16 cellular contexts compared by ENCODE assay signal in genomic region chr2:7053650-7054262, GRCh38.
DNase-seq lines count a peak whose midpoint lies in the region; ATAC-seq, FAIRE-seq and TF ChIP-seq lines count a peak whose summit lies in the region.
"Had no signal": no experiment of that assay in that cellular context is flagged by ENCODE, and none has a peak within 500 bp of the region (broad histone marks: within the 10 kb centered on the region; RNA-seq: fewer than 3 reads in every experiment).

No MANE protein-coding gene starts in this region.

- peaks cover 9% of the 10 kb centered on the region for H3K36me3 Mint-ChIP-seq in T-cell
- H3K36me3 Mint-ChIP-seq in type B pancreatic cell = peaks cover 6% of the 10 kb centered on the region

- H3K9me3 Mint-ChIP-seq in T-cell (no peaks in the 10 kb centered on the region), type B pancreatic cell (no peaks in the 10 kb centered on the region)
- H3K9me3 Mint-ChIP-seq: CD8-positive, alpha-beta memory T cell had no signal

- no peak overlapping the region for H3K4me3 Mint-ChIP-seq in T-cell
- H3K4me3 Mint-ChIP-seq in type B pancreatic cell = no peak overlapping the region
- H3K4me3 Mint-ChIP-seq: activated CD8-positive, alpha-beta memory T cell treated with anti-CD3 and anti-CD28 coated beads, Interleukin-2, amount 10 ng/mL, durations not matched to agents 7 days and 5 days; CD8-positive, alpha-beta memory T cell; HFFc6 had no signal

- H3K9me3 ChIP-seq in mucosa of descending colon = no peaks in the 10 kb centered on the region
- H3K9me3 ChIP-seq: gastrocnemius medialis had no signal

- TF ChIP-seq POLR2A in GM12891 (IDR thresholded peaks at IDR 0.05; ENCODE audit: low read depth, low read length) = no peak

- peak; percentile 71 for ATAC-seq in mucosa of descending colon
- no peak for ATAC-seq in T-cell (replicated peaks in 1 of 4)
- ATAC-seq: activated CD8-positive, alpha-beta memory T cell treated with anti-CD3 and anti-CD28 coated beads, Interleukin-2, amount 10 ng/mL, durations not matched to agents 7 days and 5 days; gastrocnemius medialis; K562; stimulated activated naive CD8-positive, alpha-beta T cell treated with anti-CD3 and anti-CD28 coated beads, Interleukin-15, Interleukin-2, amounts not matched to agents 100 U/mL and 50 U/mL, for 24 hours had no signal

- no peaks in the 10 kb centered on the region for H3K36me3 ChIP-seq in mucosa of descending colon (ENCODE audit: low read depth)
- H3K36me3 ChIP-seq: gastrocnemius medialis had no signal

- H3K4me1 ChIP-seq in mucosa of descending colon (ENCODE audit: low read depth) = no peaks in the 10 kb centered on the region
- H3K4me1 ChIP-seq: gastrocnemius medialis had no signal

- H3K4me1 Mint-ChIP-seq in T-cell (peaks cover 8 to 10% (median 10%) of the 10 kb centered on the region in 3 donors), type B pancreatic cell (ENCODE audit: unreplicated experiment) (no peaks in the 10 kb centered on the region)
- H3K4me1 Mint-ChIP-seq: CD8-positive, alpha-beta memory T cell had no signal

- CTCF ChIA-PET in T-cell (lab: Charles Lee) = interaction anchor here in 1 of 2 donors (2.1 kb wide), 1 partner anchor 10 kb away, joined by 9 read pairs; no protein-coding TSS in a partner anchor

- TF ChIP-seq CTCF in mucosa of descending colon (IDR thresholded peaks at IDR 0.05) (no peak), type B pancreatic cell (conservative IDR thresholded peaks at IDR 0.05) (no peak)

- peak; percentile 18 for DNase-seq in ELF-1 (ENCODE audit: low read depth, low spot score)
- peak; percentile 72 to 89 for DNase-seq in NCI-H187 (lab: John Stamatoyannopoulos, UW)
- DNase-seq in SHP77 (lab: John Stamatoyannopoulos, UW) = peak; percentile 87 to 93
- DNase-seq in mucosa of descending colon = peak in 1 of 3 donors; percentile 70
- DNase-seq in GM19239 (ENCODE audit: insufficient read length, low spot score) = no peak
- no peak for DNase-seq in GM12891 (ENCODE audit: insufficient read length, low spot score)
- DNase-seq in T-cell = no peak
- DNase-seq in type B pancreatic cell (ENCODE audit: extremely low spot score, unreplicated experiment) = no peak
- DNase-seq: activated CD8-positive, alpha-beta memory T cell treated with anti-CD3 and anti-CD28 coated beads, Interleukin-2, amount 10 ng/mL, durations not matched to agents 7 days and 5 days; CD8-positive, alpha-beta memory T cell; gastrocnemius medialis; HFFc6; stimulated activated CD4-positive, alpha-beta T cell treated with anti-CD3 and anti-CD28 coated beads, Interleukin-2, amount 100 ng/mL, for 48 hours; stimulated activated naive CD8-positive, alpha-beta T cell treated with anti-CD3 and anti-CD28 coated beads, Interleukin-15, Interleukin-2, amounts not matched to agents 100 U/mL and 50 U/mL, for 24 hours; T1000 had no signal

- intact Hi-C loops in mucosa of descending colon (cut with DNase I, micrococcal nuclease) = no loop called here

- no peak overlapping the region for H3K4me3 ChIP-seq in mucosa of descending colon
- H3K4me3 ChIP-seq: gastrocnemius medialis, K562 had no signal

- H3K27ac Mint-ChIP-seq in T-cell (no peak overlapping the region), type B pancreatic cell (no peak overlapping the region)
- H3K27ac Mint-ChIP-seq: activated CD8-positive, alpha-beta memory T cell treated with anti-CD3 and anti-CD28 coated beads, Interleukin-2, amount 10 ng/mL, durations not matched to agents 7 days and 5 days; HFFc6 had no signal

- POLR2A ChIA-PET in T-cell (lab: Charles Lee) = no interaction called here

- H3K27me3 Mint-ChIP-seq in T-cell (no peaks in the 10 kb centered on the region), type B pancreatic cell (no peaks in the 10 kb centered on the region)
- H3K27me3 Mint-ChIP-seq: activated CD8-positive, alpha-beta memory T cell treated with anti-CD3 and anti-CD28 coated beads, Interleukin-2, amount 10 ng/mL, durations not matched to agents 7 days and 5 days; CD8-positive, alpha-beta memory T cell had no signal

- FAIRE-seq in GM19239 (lab: Jason Lieb, UNC) (no peak), GM12891 (lab: Jason Lieb, UNC) (no peak)
- FAIRE-seq: K562 had no signal

TF ChIP-seq in GM12891, 5 proteins besides CTCF, POLR2A, EP300 and RAD21:
- TF ChIP-seq PAX5 (IDR thresholded peaks at IDR 0.05; ENCODE audit: insufficient read depth, low read length, severe bottlenecking) = no peak
- TF ChIP-seq TAF1 (IDR thresholded peaks at IDR 0.05; ENCODE audit: low read depth, low read length) = no peak
- TF ChIP-seq POLR2AphosphoS5 (IDR thresholded peaks at IDR 0.05; ENCODE audit: low read depth, low read length) = no peak
- TF ChIP-seq POU2F2 (IDR thresholded peaks at IDR 0.05; ENCODE audit: low read depth, low read length) = no peak
- TF ChIP-seq SPI1 (IDR thresholded peaks at IDR 0.05; ENCODE audit: low read depth, low read length) = no peak

Comparison
In these comparisons a context has a peak if more than half of its experiments do, and no peak if none do; other contexts are left out.
1. DNase-seq: peak in ELF-1 (single experiment), NCI-H187 (2 of 2) and SHP77 (2 of 2); none in GM19239 (single experiment), GM12891 (single experiment), T-cell (0 of 34) and type B pancreatic cell (single experiment).